In genomic region chr1:153648000-153648643, GRCh38 we compare ENCODE assay signal across 10 cellular contexts. TPM values are rescaled to one million over a fixed set of nuclear protein-coding genes. Genes with fewer than 3 reads are reported as not detected.
DNase-seq lines count a peak whose midpoint lies in the region; ATAC-seq and TF ChIP-seq lines count a peak whose summit lies in the region.
"Had no signal": no experiment of that assay in that cellular context is flagged by ENCODE, and none has a peak within 500 bp of the region (broad histone marks: within the 10 kb centered on the region; RNA-seq: fewer than 3 reads in every experiment).

No MANE protein-coding gene starts in this region.

- intact Hi-C loops in psoas muscle (cut with DNase I): no loop called here

- no peak overlapping the region for H3K4me3 Mint-ChIP-seq in activated CD4-positive, alpha-beta T cell treated with anti-CD3 and anti-CD28 coated beads, Interleukin-2, amount 10 ng/mL, durations not matched to agents 7 days and 5 days
- H3K4me3 Mint-ChIP-seq in chondrocyte (ENCODE audit: unreplicated experiment): no peak overlapping the region

- peaks cover 59% of the 10 kb centered on the region for H3K4me1 Mint-ChIP-seq in activated CD4-positive, alpha-beta T cell treated with anti-CD3 and anti-CD28 coated beads, Interleukin-2, amount 10 ng/mL, durations not matched to agents 7 days and 5 days
- H3K4me1 Mint-ChIP-seq in chondrocyte (ENCODE audit: low read depth): peaks cover 6% of the 10 kb centered on the region

- no peak for DNase-seq in activated CD4-positive, alpha-beta T cell treated with anti-CD3 and anti-CD28 coated beads, Interleukin-2, amount 10 ng/mL, durations not matched to agents 7 days and 5 days
- no peak for DNase-seq in activated CD4-positive, alpha-beta T cell treated with anti-CD3 and anti-CD28 coated beads for 48 hours
- DNase-seq in chondrocyte (ENCODE audit: low spot score) (peak; percentile 56), psoas muscle (no peak), NCI-H2196 (lab: John Stamatoyannopoulos, UW; ENCODE audit: unreplicated experiment) (no peak), omental fat pad (ENCODE audit: low spot score) (no peak)
- DNase-seq: GF-D8; stimulated activated CD4-positive, alpha-beta T cell treated with anti-CD3 and anti-CD28 coated beads, Interleukin-2, amount 100 ng/mL, for 24 hours; upper lobe of right lung had no signal

- peak overlapping the region; percentile 43 for H3K27ac ChIP-seq in psoas muscle
- H3K27ac ChIP-seq: upper lobe of right lung had no signal

- H3K4me3 ChIP-seq in psoas muscle: no peak overlapping the region
- H3K4me3 ChIP-seq: coronary artery, upper lobe of right lung had no signal

- H3K9me3 ChIP-seq in psoas muscle: no peaks in the 10 kb centered on the region
- H3K9me3 ChIP-seq: upper lobe of right lung had no signal

- TF ChIP-seq CTCF in chondrocyte (IDR thresholded peaks at IDR 0.05): no peak
- TF ChIP-seq CTCF in psoas muscle (IDR thresholded peaks at IDR 0.05): no peak
- TF ChIP-seq CTCF in omental fat pad (IDR thresholded peaks at IDR 0.05): no peak

- WGBS in psoas muscle, 3 donors: 75 to 79% (median 78%) methylated on average over 10 of the region's 10 CpGs

- H3K4me1 ChIP-seq in psoas muscle: peaks cover 42% of the 10 kb centered on the region

- POLR2A ChIA-PET in activated CD4-positive, alpha-beta T cell treated with anti-CD3 and anti-CD28 coated beads, Interleukin-2, amount 10 ng/mL, durations not matched to agents 7 days and 5 days (lab: Charles Lee): interaction anchor here (0.6 to 1.9 kb wide), 2 partner anchors 14 to 257 kb away, joined by 3 to 7 read pairs; partner anchors contain the start of gene CHTOP

- peak overlapping the region; percentile 54 for H3K27ac Mint-ChIP-seq in activated CD4-positive, alpha-beta T cell treated with anti-CD3 and anti-CD28 coated beads, Interleukin-2, amount 10 ng/mL, durations not matched to agents 7 days and 5 days
- H3K27ac Mint-ChIP-seq in chondrocyte (ENCODE audit: unreplicated experiment): no peak overlapping the region

- H3K36me3 ChIP-seq in psoas muscle (ENCODE audit: insufficient read depth in 1 of 2, low read depth in 1 of 2): peaks cover 13 to 37% of the 10 kb centered on the region in 2 donors

- no peaks in the 10 kb centered on the region for H3K27me3 ChIP-seq in psoas muscle (ENCODE audit: insufficient read depth in 3 of 3, low read length in 2 of 3)
- H3K27me3 ChIP-seq: upper lobe of right lung had no signal

- no peaks in the 10 kb centered on the region for H3K9me3 Mint-ChIP-seq in activated CD4-positive, alpha-beta T cell treated with anti-CD3 and anti-CD28 coated beads, Interleukin-2, amount 10 ng/mL, durations not matched to agents 7 days and 5 days
- no peaks in the 10 kb centered on the region for H3K9me3 Mint-ChIP-seq in chondrocyte (ENCODE audit: low read depth)

- no peaks in the 10 kb centered on the region for H3K27me3 Mint-ChIP-seq in activated CD4-positive, alpha-beta T cell treated with anti-CD3 and anti-CD28 coated beads, Interleukin-2, amount 10 ng/mL, durations not matched to agents 7 days and 5 days
- H3K27me3 Mint-ChIP-seq in chondrocyte (ENCODE audit: low read depth): no peaks in the 10 kb centered on the region

- peaks cover 45% of the 10 kb centered on the region for H3K36me3 Mint-ChIP-seq in activated CD4-positive, alpha-beta T cell treated with anti-CD3 and anti-CD28 coated beads, Interleukin-2, amount 10 ng/mL, durations not matched to agents 7 days and 5 days (ENCODE audit: low read depth)
- peaks cover 27% of the 10 kb centered on the region for H3K36me3 Mint-ChIP-seq in chondrocyte (ENCODE audit: low read depth)

- CTCF ChIA-PET in activated CD4-positive, alpha-beta T cell treated with anti-CD3 and anti-CD28 coated beads, Interleukin-2, amount 10 ng/mL, durations not matched to agents 7 days and 5 days (lab: Charles Lee): interaction anchor here (0.7 to 2.3 kb wide), 6 partner anchors 8 to 139 kb away, joined by 3 to 6 read pairs (median 4); partner anchors contain the start of gene S100A13

- ATAC-seq in psoas muscle (peak in 3 of 4 donors; percentile 7 to 14 (median 11)), omental fat pad (ENCODE audit: low FRiP score) (no peak)

RNA-seq across cellular contexts. Expression of gene SNAPIN, which starts 10.4 kb away (rescaled TPM):
- total RNA-seq in activated CD4-positive, alpha-beta T cell treated with anti-CD3 and anti-CD28 coated beads, Interleukin-2, amount 10 ng/mL, durations not matched to agents 7 days and 5 days: 10 to 100 TPM; 36.1 to 39.6 TPM
- total RNA-seq in chondrocyte (31.1 to 41.8 TPM (median 35.9 TPM) in 3 replicates), psoas muscle (10 to 100 TPM; 53.9 to 72.0 (median 58.5) TPM), omental fat pad (10 to 100 TPM; 40.2 to 62.2 (median 54.8) TPM)
- polyA plus RNA-seq in psoas muscle: 100 to 1,000 TPM in 1 of 3 donors, 10 to 100 TPM in 2; 51.7 to 102 (median 60.4) TPM

RNA-seq across cellular contexts. Expression of gene CHTOP, which starts 14.3 kb away (rescaled TPM):
- 10 to 100 TPM; 96.1 to 98.3 TPM for total RNA-seq in activated CD4-positive, alpha-beta T cell treated with anti-CD3 and anti-CD28 coated beads, Interleukin-2, amount 10 ng/mL, durations not matched to agents 7 days and 5 days
- 44.4 to 56.9 TPM (median 47.9 TPM) in 3 replicates for total RNA-seq in chondrocyte
- total RNA-seq in psoas muscle: 10 to 100 TPM; 71.1 to 87.7 (median 80.2) TPM
- polyA plus RNA-seq in psoas muscle: 100 to 1,000 TPM in 2 of 3 donors, 10 to 100 TPM in 1; 88.3 to 122 (median 111) TPM
- total RNA-seq in omental fat pad: 10 to 100 TPM; 31.4 to 63.5 (median 53.7) TPM

RNA-seq across cellular contexts. Expression of gene S100A1, which starts 19.9 kb away (rescaled TPM):
- total RNA-seq in activated CD4-positive, alpha-beta T cell treated with anti-CD3 and anti-CD28 coated beads, Interleukin-2, amount 10 ng/mL, durations not matched to agents 7 days and 5 days: not detected
- total RNA-seq in chondrocyte (1.2 to 1.5 TPM (median 1.3 TPM) in 3 replicates), psoas muscle (1,000 to 10,000 TPM in 3 of 4 donors, 100 to 1,000 TPM in 1; 785 to 1,205 (median 1,028) TPM), omental fat pad (10 to 100 TPM in 3 of 4 donors, 1 to 10 TPM in 1; 6.0 to 36.5 (median 23.7) TPM)
- polyA plus RNA-seq in psoas muscle: 1,000 to 10,000 TPM in 1 of 3 donors, 100 to 1,000 TPM in 2; 370 to 1,423 (median 918) TPM
- total RNA-seq: upper lobe of right lung had no signal

RNA-seq across cellular contexts. Expression of gene S100A13, which starts 20.8 kb away (rescaled TPM):
- 1 to 10 TPM; 3.9 to 4.2 TPM for total RNA-seq in activated CD4-positive, alpha-beta T cell treated with anti-CD3 and anti-CD28 coated beads, Interleukin-2, amount 10 ng/mL, durations not matched to agents 7 days and 5 days
- 98.2 to 113 TPM (median 98.4 TPM) in 3 replicates for total RNA-seq in chondrocyte
- total RNA-seq in psoas muscle: 100 to 1,000 TPM in 2 of 4 donors, 10 to 100 TPM in 2; 72.4 to 199 (median 106) TPM
- 100 to 1,000 TPM in 2 of 3 donors, 10 to 100 TPM in 1; 79.6 to 159 (median 133) TPM for polyA plus RNA-seq in psoas muscle
- 100 to 1,000 TPM; 118 to 192 (median 176) TPM for total RNA-seq in omental fat pad

RNA-seq across cellular contexts. Expression of gene ILF2, which starts 22.7 kb away (rescaled TPM):
- total RNA-seq in activated CD4-positive, alpha-beta T cell treated with anti-CD3 and anti-CD28 coated beads, Interleukin-2, amount 10 ng/mL, durations not matched to agents 7 days and 5 days: 100 to 1,000 TPM; 192 to 223 TPM
- total RNA-seq in chondrocyte: 120 to 164 TPM (median 122 TPM) in 3 replicates
- total RNA-seq in psoas muscle: 100 to 1,000 TPM in 1 of 4 donors, 10 to 100 TPM in 3; 71.7 to 102 (median 98.2) TPM
- polyA plus RNA-seq in psoas muscle: 100 to 1,000 TPM in 2 of 3 donors, 10 to 100 TPM in 1; 82.4 to 158 (median 142) TPM
- 100 to 1,000 TPM in 3 of 4 donors, 10 to 100 TPM in 1; 80.2 to 201 (median 122) TPM for total RNA-seq in omental fat pad

Comparison
In these comparisons a context has a peak if more than half of its experiments do, and no peak if none do; other contexts are left out.
1. RNA of gene S100A1, which starts 19.9 kb away (total RNA-seq): 785 to 1,205 TPM in psoas muscle; 6.0 to 36.5 TPM in omental fat pad, 1.2 to 1.5 TPM in chondrocyte and not detected in activated CD4-positive, alpha-beta T cell treated with anti-CD3 and anti-CD28 coated beads, Interleukin-2, amount 10 ng/mL, durations not matched to agents 7 days and 5 days; every median in the first group is over 10 times any median in the second.